In genomic region chr12:55831407-55831880, GRCh38 we compare ENCODE assay signal across 8 cellular contexts. TPM values are rescaled to one million over a fixed set of nuclear protein-coding genes. Genes with fewer than 3 reads are reported as not detected.
DNase-seq lines count a peak whose midpoint lies in the region; ATAC-seq and TF ChIP-seq lines count a peak whose summit lies in the region.

No MANE protein-coding gene starts in this region.

- H3K27me3 Mint-ChIP-seq in Calu3 (ENCODE audit: unreplicated experiment) (peaks cover 9% of the 10 kb centered on the region), T-helper 17 cell (no peaks in the 10 kb centered on the region), progenitor cell of endocrine pancreas (no peaks in the 10 kb centered on the region)

- H3K9me3 Mint-ChIP-seq in Calu3 (ENCODE audit: low read depth, unreplicated experiment) (no peaks in the 10 kb centered on the region), progenitor cell of endocrine pancreas (ENCODE audit: low read depth) (no peaks in the 10 kb centered on the region)

- CTCF ChIA-PET in Calu3 (lab: Charles Lee), result interaction anchor here (0.9 to 3.3 kb wide), 2 partner anchors 12 to 14 kb away, joined by 3 to 21 read pairs; partner anchors contain the start of genes ORMDL2 and SARNP

- intact Hi-C loops in Calu3 (cut with micrococcal nuclease; ENCODE audit: unreplicated experiment), result no loop called here

- H3K36me3 Mint-ChIP-seq in Calu3 (ENCODE audit: insufficient read depth, unreplicated experiment) (peaks cover 51% of the 10 kb centered on the region), T-helper 17 cell (ENCODE audit: low read depth) (peaks cover 2% of the 10 kb centered on the region), progenitor cell of endocrine pancreas (ENCODE audit: insufficient read depth) (peaks cover 6% of the 10 kb centered on the region)

- no peaks in the 10 kb centered on the region for H3K9me3 ChIP-seq in T-helper 17 cell (ENCODE audit: control insufficient read depth, low read length, poor library complexity, severe bottlenecking)

- H3K4me3 ChIP-seq in fibroblast of the aortic adventitia (ENCODE audit: low read depth, low read length), result peak overlapping the region; percentile 86

- no peak for TF ChIP-seq CTCF in Calu3 (IDR thresholded peaks at IDR 0.05; ENCODE audit: unreplicated experiment)
- no peak for TF ChIP-seq CTCF in fibroblast of the aortic adventitia (IDR thresholded peaks at IDR 0.05; ENCODE audit: insufficient read depth, low read length)
- no peak for TF ChIP-seq CTCF in progenitor cell of endocrine pancreas (IDR thresholded peaks at IDR 0.05; ENCODE audit: unreplicated experiment)

- no peak for ATAC-seq in T-helper 17 cell

- DNase-seq in Calu3 (no peak), T-helper 17 cell (no peak), fibroblast of the aortic adventitia (ENCODE audit: low read depth) (no peak), progenitor cell of endocrine pancreas (ENCODE audit: low spot score, unreplicated experiment) (no peak), NCI-H2081 treated with DMSO at 0.1 percent for 48 hours (lab: John Stamatoyannopoulos, UW) (no peak), NCI-H748 (lab: John Stamatoyannopoulos, UW; ENCODE audit: unreplicated experiment) (no peak), HuH-7 (ENCODE audit: low spot score) (no peak)
- DNase-seq in activated CD4-positive, alpha-beta T cell treated with anti-CD3 and anti-CD28 coated beads for 4 hours, result no peak

- H3K27ac Mint-ChIP-seq in Calu3 (ENCODE audit: unreplicated experiment) (peak overlapping the region; percentile 84), T-helper 17 cell (peak overlapping the region; percentile 95), progenitor cell of endocrine pancreas (peak overlapping the region; percentile 99)

- peak overlapping the region; percentile 91 for H3K4me3 Mint-ChIP-seq in Calu3 (ENCODE audit: low read depth, unreplicated experiment)
- peak overlapping the region; percentile 98 for H3K4me3 Mint-ChIP-seq in T-helper 17 cell
- peak overlapping the region; percentile 98 for H3K4me3 Mint-ChIP-seq in progenitor cell of endocrine pancreas (ENCODE audit: low read depth)

- no TSS peak for BruUV-seq in Calu3 (replicated peaks; lab: Mats Ljungman, UMichigan)

- H3K4me1 Mint-ChIP-seq in Calu3 (ENCODE audit: low read depth, unreplicated experiment) (peaks cover 27% of the 10 kb centered on the region), T-helper 17 cell (peaks cover 35% of the 10 kb centered on the region), progenitor cell of endocrine pancreas (ENCODE audit: low read depth) (peaks cover 25% of the 10 kb centered on the region)

RNA-seq across cellular contexts. Expression of gene DNAJC14, which starts 2.1 kb away (rescaled TPM):
- total RNA-seq in Calu3 (2022) (39.0 and 44.3 TPM in 2 replicates), T-helper 17 cell (10 to 100 TPM; 15.2 to 20.5 TPM), fibroblast of the aortic adventitia (ENCODE audit: low replicate concordance) (26.4 and 48.3 TPM in 2 replicates), progenitor cell of endocrine pancreas (37.6 and 38.6 TPM in 2 replicates)

RNA-seq across cellular contexts. Expression of gene MMP19, which starts 11.3 kb away (rescaled TPM):
- total RNA-seq in Calu3 (2022) (not detected in 2 replicates), T-helper 17 cell (not detected), fibroblast of the aortic adventitia (ENCODE audit: low replicate concordance) (9.7 and 11.1 TPM in 2 replicates), progenitor cell of endocrine pancreas (0.62 and 0.89 TPM in 2 replicates)

RNA-seq across cellular contexts. Expression of gene ORMDL2, which starts 13.6 kb away (rescaled TPM):
- 93.6 and 95.4 TPM in 2 replicates for total RNA-seq in Calu3 (2022)
- total RNA-seq in T-helper 17 cell, result 10 to 100 TPM; 16.3 to 20.5 TPM
- total RNA-seq in fibroblast of the aortic adventitia (ENCODE audit: low replicate concordance), result 7.6 and 16.9 TPM in 2 replicates
- total RNA-seq in progenitor cell of endocrine pancreas, result 36.5 and 40.5 TPM in 2 replicates

RNA-seq across cellular contexts. Expression of gene SARNP, which starts 13.9 kb away (rescaled TPM):
- total RNA-seq in Calu3 (2022) (64.4 and 73.8 TPM in 2 replicates), T-helper 17 cell (10 to 100 TPM; 37.3 to 38.5 TPM), fibroblast of the aortic adventitia (ENCODE audit: low replicate concordance) (84.6 and 165 TPM in 2 replicates), progenitor cell of endocrine pancreas (85.7 and 91.0 TPM in 2 replicates)
